8 cellular contexts compared by ENCODE assay signal in the genomic region with DNA sequence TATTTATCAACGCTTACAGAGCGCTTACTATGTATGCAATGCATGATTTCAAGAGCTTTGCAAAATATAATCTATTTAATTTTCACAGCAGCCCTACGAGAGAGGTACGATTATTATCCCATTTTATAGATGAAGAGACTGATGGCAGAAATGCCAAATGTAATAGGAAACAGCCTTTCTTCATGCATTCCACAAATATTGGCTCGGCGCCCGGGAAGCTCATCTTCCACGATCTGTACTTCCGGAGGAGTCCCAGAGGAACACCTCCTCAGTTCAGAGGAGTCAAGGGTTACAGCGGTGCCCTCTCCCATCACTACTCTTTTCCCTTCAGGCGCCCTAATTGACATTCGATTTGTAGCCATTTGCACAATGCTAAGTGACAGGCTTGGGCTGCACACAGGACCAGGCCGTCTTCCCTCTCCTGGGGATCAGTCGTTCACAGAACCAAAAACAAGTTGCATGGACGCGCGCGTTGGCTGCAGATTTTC. TPM values are rescaled to one million over a fixed set of nuclear protein-coding genes. Genes with fewer than 3 reads are reported as not detected.
DNase-seq lines count a peak whose midpoint lies in the region; ATAC-seq and TF ChIP-seq lines count a peak whose summit lies in the region.

No MANE protein-coding gene starts in this region.

- peaks cover 19% of the 10 kb centered on the region for H4K20me1 ChIP-seq in OCI-LY7 (ENCODE audit: insufficient read depth, low read length)

- H3K4me3 ChIP-seq in CD4-positive, CD25-positive, alpha-beta regulatory T cell (ENCODE audit: low read depth, low read length) = peak overlapping the region; percentile 55
- peak overlapping the region; percentile 87 for H3K4me3 ChIP-seq in OCI-LY7 (ENCODE audit: low read depth, low read length, poor library complexity, severe bottlenecking)
- peak overlapping the region; percentile 80 to 88 for H3K4me3 ChIP-seq in duodenal mucosa (ENCODE audit: low read depth in 1 of 2, low read length in 2 of 2)
- peak overlapping the region; percentile 30 to 73 for H3K4me3 ChIP-seq in muscle layer of colon (ENCODE audit: low read depth in 1 of 2, low read length in 2 of 2)

- peak overlapping the region; percentile 74 to 96 (median 92) for H3K27ac Mint-ChIP-seq in CD4-positive, CD25-positive, alpha-beta regulatory T cell

- no peaks in the 10 kb centered on the region for H3K27me3 ChIP-seq in CD4-positive, CD25-positive, alpha-beta regulatory T cell (ENCODE audit: control insufficient read depth, insufficient read depth, low read length)
- H3K27me3 ChIP-seq in duodenal mucosa (ENCODE audit: control insufficient read depth in 1 of 2, insufficient read depth in 2 of 2, low read length in 2 of 2) (no peaks in the 10 kb centered on the region), muscle layer of colon (ENCODE audit: control insufficient read depth in 1 of 2, insufficient read depth in 2 of 2, low read length in 2 of 2) (no peaks in the 10 kb centered on the region)

- no peak for DNase-seq in CD4-positive, CD25-positive, alpha-beta regulatory T cell
- no peak for DNase-seq in OCI-LY7 (ENCODE audit: low spot score)
- DNase-seq in putamen (ENCODE audit: low spot score) = no peak
- DNase-seq in dedifferentiated amniotic fluid mesenchymal stem cell (ENCODE audit: extremely low spot score) = no peak

- CTCF ChIA-PET in OCI-LY7 (lab: Charles Lee; ENCODE audit: unreplicated experiment) = no interaction called here

- POLR2A ChIA-PET in OCI-LY7 (lab: Charles Lee) = interaction anchor here (0.9 kb wide), 1 partner anchor 26 kb away, joined by 3 read pairs; no protein-coding TSS in a partner anchor

- H3K27ac ChIP-seq in CD4-positive, CD25-positive, alpha-beta regulatory T cell (ENCODE audit: insufficient read depth, low read length, poor library complexity, severe bottlenecking) = peak overlapping the region; percentile 95
- peak overlapping the region; percentile 96 for H3K27ac ChIP-seq in OCI-LY7 (ENCODE audit: low read depth, low read length, poor library complexity, severe bottlenecking)
- H3K27ac ChIP-seq in duodenal mucosa (ENCODE audit: low read depth, low read length) = peak overlapping the region; percentile 26
- peak overlapping the region; percentile 95 for H3K27ac ChIP-seq in muscle layer of colon (ENCODE audit: low read depth, low read length)

- no peaks in the 10 kb centered on the region for H3K9me2 ChIP-seq in OCI-LY7 (ENCODE audit: insufficient read depth, low read length)

- H3K36me3 Mint-ChIP-seq in CD4-positive, CD25-positive, alpha-beta regulatory T cell = no peaks in the 10 kb centered on the region

- no peak for ATAC-seq in CD4-positive, CD25-positive, alpha-beta regulatory T cell (ENCODE audit: low read depth in 2 of 2)
- peak; percentile 7 for ATAC-seq in HG02970 (IDR thresholded peaks at IDR 0.05; ENCODE audit: low FRiP score, unreplicated experiment)
- no peak for ATAC-seq in HG03159 (IDR thresholded peaks at IDR 0.05; ENCODE audit: unreplicated experiment)

- H2AFZ ChIP-seq in OCI-LY7 (ENCODE audit: low read length) = peak overlapping the region; percentile 79

- TF ChIP-seq CTCF in OCI-LY7 (conservative IDR thresholded peaks at IDR 0.05; ENCODE audit: low read length) = no peak

- H3K27me3 Mint-ChIP-seq in CD4-positive, CD25-positive, alpha-beta regulatory T cell = peaks cover 15% of the 10 kb centered on the region

- H3K4me2 ChIP-seq in OCI-LY7 (ENCODE audit: low read length) = peak overlapping the region; percentile 86

- peaks cover 50% of the 10 kb centered on the region for H3K4me1 ChIP-seq in CD4-positive, CD25-positive, alpha-beta regulatory T cell (ENCODE audit: control insufficient read depth, insufficient read depth, low read length, poor library complexity, severe bottlenecking)
- peaks cover 44% of the 10 kb centered on the region for H3K4me1 ChIP-seq in OCI-LY7 (ENCODE audit: insufficient read depth, low read length, poor library complexity, severe bottlenecking)
- peaks cover 35 to 45% of the 10 kb centered on the region in 2 donors for H3K4me1 ChIP-seq in duodenal mucosa (ENCODE audit: control insufficient read depth in 1 of 2, insufficient read depth in 2 of 2, low read length in 2 of 2)
- peaks cover 43% of the 10 kb centered on the region for H3K4me1 ChIP-seq in muscle layer of colon (ENCODE audit: insufficient read depth, low read length)

- H3K4me1 Mint-ChIP-seq in CD4-positive, CD25-positive, alpha-beta regulatory T cell = peaks cover 4 to 21% (median 14%) of the 10 kb centered on the region in 4 donors

- no peaks in the 10 kb centered on the region for H3K9me3 ChIP-seq in CD4-positive, CD25-positive, alpha-beta regulatory T cell (ENCODE audit: control insufficient read depth in 2 of 2, low read length in 2 of 2)
- H3K9me3 ChIP-seq in OCI-LY7 (ENCODE audit: low read length) (no peaks in the 10 kb centered on the region), duodenal mucosa (ENCODE audit: control insufficient read depth in 1 of 2, low read length in 2 of 2) (no peaks in the 10 kb centered on the region), muscle layer of colon (ENCODE audit: low read length) (no peaks in the 10 kb centered on the region)

- H3K79me2 ChIP-seq in OCI-LY7 (ENCODE audit: insufficient read depth, low read depth, low read length) = peaks cover 43% of the 10 kb centered on the region

- H3K36me3 ChIP-seq in CD4-positive, CD25-positive, alpha-beta regulatory T cell (ENCODE audit: control insufficient read depth, insufficient read depth, low read length) = no peaks in the 10 kb centered on the region
- H3K36me3 ChIP-seq in OCI-LY7 (ENCODE audit: insufficient read depth, low read length) (peaks cover 18% of the 10 kb centered on the region; the same call in 1 of the 2 replicates), duodenal mucosa (ENCODE audit: control insufficient read depth in 1 of 2, insufficient read depth in 2 of 2, low read length in 2 of 2) (no peaks in the 10 kb centered on the region), muscle layer of colon (ENCODE audit: insufficient read depth, low read length) (no peaks in the 10 kb centered on the region)

- H3K9me3 Mint-ChIP-seq in CD4-positive, CD25-positive, alpha-beta regulatory T cell = peaks cover 0 to 1% (median 0%) of the 10 kb centered on the region in 7 donors

- TSS peak; percentile 97 for BruUV-seq in OCI-LY7 (replicated peaks; lab: Mats Ljungman, UMichigan)

- peak overlapping the region; percentile 93 to 96 (median 94) for H3K4me3 Mint-ChIP-seq in CD4-positive, CD25-positive, alpha-beta regulatory T cell

- H3K9ac ChIP-seq in duodenal mucosa (ENCODE audit: low read depth in 1 of 2, low read length in 2 of 2) (no peak overlapping the region), muscle layer of colon (ENCODE audit: low read length) (no peak overlapping the region)

- intact Hi-C loops in OCI-LY7 (cut with micrococcal nuclease; ENCODE audit: unreplicated experiment) = loop anchor here (10.0 kb wide), 1 partner anchor 255 kb away; a partner anchor contains a TSS

RNA-seq across cellular contexts. Expression of a gene that starts 1.1 kb away (rescaled TPM):
- 47.7 TPM for total RNA-seq in CD4-positive, CD25-positive, alpha-beta regulatory T cell
- polyA plus RNA-seq in CD4-positive, CD25-positive, alpha-beta regulatory T cell = 1 to 10 TPM; 3.4 to 4.7 (median 4.2) TPM
- 22.5 and 26.5 TPM in 2 replicates for total RNA-seq in OCI-LY7 (2014; rRNA removed; shearing (Covaris generic))
- total RNA-seq in OCI-LY7 (2022) = 42.2 and 44.4 TPM in 2 replicates

RNA-seq across cellular contexts. Expression of a gene that starts 9.0 kb away (rescaled TPM):
- total RNA-seq in CD4-positive, CD25-positive, alpha-beta regulatory T cell = 41.5 TPM
- polyA plus RNA-seq in CD4-positive, CD25-positive, alpha-beta regulatory T cell = 10 to 100 TPM; 61.3 to 90.1 (median 75.3) TPM
- 105 and 110 TPM in 2 replicates for total RNA-seq in OCI-LY7 (2014; rRNA removed; shearing (Covaris generic))
- 79.3 and 88.2 TPM in 2 replicates for total RNA-seq in OCI-LY7 (2022)

Comparison
In these comparisons a context has a peak if more than half of its experiments do, and no peak if none do; other contexts are left out.
1. H3K27ac ChIP-seq: peak in every context shown above with its lines; median percentile 96 in OCI-LY7; 95 in CD4-positive, CD25-positive, alpha-beta regulatory T cell; 95 in muscle layer of colon; 26 in duodenal mucosa.